ENCODE assay signal across 18 cellular contexts in the genomic region with DNA sequence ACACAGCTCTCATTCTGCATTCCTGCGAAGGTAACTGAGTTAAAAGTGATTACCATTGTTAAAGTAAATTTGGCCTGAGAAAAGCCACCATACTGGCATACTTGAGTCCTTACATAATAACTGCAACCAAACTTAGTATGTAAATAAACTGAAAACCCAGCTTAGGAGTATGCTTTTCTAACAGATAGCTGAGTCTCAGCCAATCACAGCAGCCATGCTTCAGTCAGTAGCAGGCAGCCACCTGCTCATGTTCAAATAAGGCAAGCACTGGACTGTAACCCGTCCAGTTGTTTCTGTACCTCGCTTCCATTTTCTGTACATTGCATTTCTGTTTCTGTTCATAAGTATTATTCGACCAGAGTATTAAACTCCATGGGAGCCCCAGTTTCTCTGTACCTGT. TPM values are rescaled to one million over a fixed set of nuclear protein-coding genes. Genes with fewer than 3 reads are reported as not detected.
DNase-seq lines count a peak whose midpoint lies in the region; ATAC-seq, FAIRE-seq and TF ChIP-seq lines count a peak whose summit lies in the region.
"Had no signal": no experiment of that assay in that cellular context is flagged by ENCODE, and none has a peak within 500 bp of the region (broad histone marks: within the 10 kb centered on the region; RNA-seq: fewer than 3 reads in every experiment).

No MANE protein-coding gene starts in this region.

- H3K36me3 ChIP-seq in Loucy (ENCODE audit: insufficient read depth, low read length) = no peaks in the 10 kb centered on the region
- H3K36me3 ChIP-seq in pancreas = no peaks in the 10 kb centered on the region
- H3K36me3 ChIP-seq: SJCRH30 had no signal

- no peak overlapping the region for H3K27ac ChIP-seq in pancreas
- H3K27ac ChIP-seq: SJCRH30 had no signal

- no peaks in the 10 kb centered on the region for H3K27me3 ChIP-seq in Loucy (ENCODE audit: insufficient read depth, low read length, poor library complexity, severe bottlenecking)
- no peaks in the 10 kb centered on the region for H3K27me3 ChIP-seq in pancreas

- H4K20me1 ChIP-seq in Loucy (ENCODE audit: insufficient read depth, low read length, poor library complexity, severe bottlenecking) = no peaks in the 10 kb centered on the region

- no peaks in the 10 kb centered on the region for H3K9me3 ChIP-seq in Loucy (ENCODE audit: insufficient read depth, low read depth, low read length)
- no peaks in the 10 kb centered on the region for H3K9me3 ChIP-seq in pancreas
- H3K9me3 ChIP-seq: SJCRH30 had no signal

- intact Hi-C loops in pancreas (cut with DNase I) = no loop called here

- H3K9me2 ChIP-seq in Loucy (replicated peaks; ENCODE audit: low read depth, low read length) = no peaks in the 10 kb centered on the region

- H3K4me3 ChIP-seq in Loucy (ENCODE audit: low read length, poor library complexity, severe bottlenecking) (no peak overlapping the region), pancreas (no peak overlapping the region)
- H3K4me3 ChIP-seq: SJCRH30 had no signal

- WGBS in pancreas, 2 donors = 38 to 51% methylated on average over 4 of the region's 4 CpGs

- H3K9ac ChIP-seq in Loucy (ENCODE audit: low read depth, low read length, poor library complexity, severe bottlenecking) = no peak overlapping the region

- peak; percentile 86 to 95 (median 92) for ATAC-seq in pancreas

- H3K4me1 ChIP-seq in Loucy (ENCODE audit: insufficient read depth, low read length, poor library complexity, severe bottlenecking) = peaks cover 11% of the 10 kb centered on the region
- H3K4me1 ChIP-seq in pancreas = peaks cover 0 to 7% (median 5%) of the 10 kb centered on the region in 3 donors
- H3K4me1 ChIP-seq: Caco-2, SJCRH30 had no signal

- DNase-seq in NCI-H748 (lab: John Stamatoyannopoulos, UW; ENCODE audit: unreplicated experiment) (peak; percentile 18), NCI-H748 treated with DMSO at 0.1 percent for 48 hours (lab: John Stamatoyannopoulos, UW) (no peak), cerebellar cortex (ENCODE audit: low spot score) (peak; percentile 68), pancreas (peak in 4 of 6 donors; percentile 29 to 36 (median 33)), GM19240 (ENCODE audit: insufficient read length, low spot score) (no peak), NK-92 (lab: John Stamatoyannopoulos, UW; ENCODE audit: unreplicated experiment) (no peak), AG08395 (ENCODE audit: low spot score) (no peak)
- DNase-seq: GDM1, HFFc6, NCI-H1436 treated with DMSO at 0.1 percent for 48 hours, NCI-H2107, RPMI8226, SJCRH30, SW 1271 had no signal

- H3F3A ChIP-seq in Loucy (ENCODE audit: low read depth) = no peaks in the 10 kb centered on the region

- TF ChIP-seq CTCF in Loucy (conservative IDR thresholded peaks at IDR 0.05; ENCODE audit: low read length) = no peak
- TF ChIP-seq CTCF in pancreas (IDR thresholded peaks at IDR 0.05) = no peak

- no peaks in the 10 kb centered on the region for H3K79me2 ChIP-seq in Loucy (ENCODE audit: insufficient read depth, low read length)

- FAIRE-seq in pancreas (lab: Jason Lieb, UNC) = no peak

- no peak overlapping the region for H3K4me2 ChIP-seq in Loucy (ENCODE audit: low read depth, low read length, poor library complexity, severe bottlenecking)

- peak overlapping the region; percentile 40 for H2AFZ ChIP-seq in Loucy (ENCODE audit: low read length)

RNA-seq across cellular contexts. Expression of gene GCNT4, which starts 58.6 kb away (rescaled TPM):
- 1 to 10 TPM; 1.5 to 6.4 (median 2.8) TPM for total RNA-seq in pancreas
- 1 to 10 TPM; 1.7 to 3.2 TPM for polyA plus RNA-seq in pancreas
- total RNA-seq: OCI-LY7 had no signal
- polyA plus RNA-seq: CD14-positive monocyte had no signal

Comparison
In these comparisons a context has a peak if more than half of its experiments do, and no peak if none do; other contexts are left out.
1. DNase-seq: peak in NCI-H748 (single experiment), cerebellar cortex (single experiment) and pancreas (4 of 6); none in NCI-H748 treated with DMSO at 0.1 percent for 48 hours (single experiment), GM19240 (single experiment), NK-92 (single experiment) and AG08395 (single experiment).